21 cellular contexts compared by ENCODE assay signal in genomic region chr4:176467011-176467410, GRCh38.
A peak's percentile ranks its signal among the peaks of the same experiment; 100 is the strongest.
DNase-seq lines count a peak whose midpoint lies in the region; ATAC-seq, FAIRE-seq and TF ChIP-seq lines count a peak whose summit lies in the region.
"Had no signal": no experiment of that assay in that cellular context is flagged by ENCODE, and none has a peak within 500 bp of the region (broad histone marks: within the 10 kb centered on the region; RNA-seq: fewer than 3 reads in every experiment).

No MANE protein-coding gene starts in this region.

- no peaks in the 10 kb centered on the region for H3K9me3 ChIP-seq in osteoblast (ENCODE audit: low read depth, low read length)
- H3K9me3 ChIP-seq in ascending aorta: no peaks in the 10 kb centered on the region

- H3K27me3 ChIP-seq in osteoblast (ENCODE audit: insufficient read depth, low read length): no peaks in the 10 kb centered on the region
- H3K27me3 ChIP-seq in ascending aorta: no peaks in the 10 kb centered on the region

- H3K4me3 ChIP-seq in AG09309 (ENCODE audit: control insufficient read depth, low read depth, low read length) (no peak overlapping the region), astrocyte of the cerebellum (ENCODE audit: low read depth, low read length) (no peak overlapping the region), osteoblast (ENCODE audit: insufficient read depth, low read length) (no peak overlapping the region), ascending aorta (no peak overlapping the region)

- TF ChIP-seq CTCF in AG09309 (IDR thresholded peaks at IDR 0.05; ENCODE audit: control insufficient read depth, insufficient read depth, low read depth, low read length, missing control alignments) (no peak), astrocyte of the cerebellum (IDR thresholded peaks at IDR 0.05; ENCODE audit: low read depth, low read length, missing control alignments) (no peak), osteoblast (IDR thresholded peaks at IDR 0.05; ENCODE audit: extremely low read depth, low read depth, low read length) (no peak), ascending aorta (IDR thresholded peaks at IDR 0.05) (no peak)

- H3K27ac ChIP-seq in osteoblast (ENCODE audit: low read depth, low read length) (no peak overlapping the region), ascending aorta (no peak overlapping the region)
- H3K27ac ChIP-seq: RWPE1 had no signal

- no peaks in the 10 kb centered on the region for H3K79me2 ChIP-seq in osteoblast (ENCODE audit: insufficient read depth, low read length)

- H3K4me1 ChIP-seq in osteoblast (ENCODE audit: insufficient read depth, low read length) (no peaks in the 10 kb centered on the region), ascending aorta (no peaks in the 10 kb centered on the region)

- no peak overlapping the region for H2AFZ ChIP-seq in osteoblast (ENCODE audit: low read length)

- intact Hi-C loops in ascending aorta (cut with DNase I): no loop called here

- H3K4me2 ChIP-seq in osteoblast (ENCODE audit: insufficient read depth, low read length): peak overlapping the region; percentile 19

- peak; percentile 21 for FAIRE-seq in GM18507 (lab: Jason Lieb, UNC)
- FAIRE-seq: A204.1, GM12891 had no signal

- H4K20me1 ChIP-seq in osteoblast (ENCODE audit: insufficient read depth, low read length): no peaks in the 10 kb centered on the region

- in situ Hi-C loops in astrocyte of the cerebellum (cut with HindIII; ENCODE audit: low sequenced_read_pairs): no loop called here

- H3K36me3 ChIP-seq in osteoblast (ENCODE audit: insufficient read depth, low read length): no peaks in the 10 kb centered on the region
- H3K36me3 ChIP-seq in ascending aorta: no peaks in the 10 kb centered on the region

- ATAC-seq in GM21825 (IDR thresholded peaks at IDR 0.05; ENCODE audit: unreplicated experiment): no peak
- ATAC-seq: CD8-positive, alpha-beta T cell had no signal

- DNase-seq in AG09309 (ENCODE audit: low read depth): peak; percentile 81
- DNase-seq in GM18507 (ENCODE audit: extremely low spot score, insufficient read length, low read depth): no peak
- peak; percentile 86 for DNase-seq in astrocyte of the cerebellum (ENCODE audit: low read depth)
- DNase-seq in osteoblast (ENCODE audit: insufficient read length, low spot score, missing footprints): peak; percentile 34
- DNase-seq in NCI-H524 (lab: John Stamatoyannopoulos, UW): no peak
- DNase-seq in ascending aorta (ENCODE audit: low spot score in 2 of 2): no peak
- DNase-seq: CD8-positive, alpha-beta T cell; DMS79; GDM1; H7; Karpas-422; MM.1S; NCI-H1092 treated with DMSO at 0.1 percent for 48 hours; NCI-H1694 treated with DMSO at 0.1 percent for 48 hours; NCI-H2107; NCI-H2227 treated with DMSO at 0.1 percent for 48 hours; NCI-H69 had no signal

Comparison
In these comparisons a context has a peak if more than half of its experiments do, and no peak if none do; other contexts are left out.
1. DNase-seq: peak in AG09309 (single experiment), astrocyte of the cerebellum (single experiment) and osteoblast (single experiment); none in GM18507 (single experiment), NCI-H524 (0 of 2) and ascending aorta (0 of 2).